ENCODE assay signal across 8 cellular contexts in the genomic region with DNA sequence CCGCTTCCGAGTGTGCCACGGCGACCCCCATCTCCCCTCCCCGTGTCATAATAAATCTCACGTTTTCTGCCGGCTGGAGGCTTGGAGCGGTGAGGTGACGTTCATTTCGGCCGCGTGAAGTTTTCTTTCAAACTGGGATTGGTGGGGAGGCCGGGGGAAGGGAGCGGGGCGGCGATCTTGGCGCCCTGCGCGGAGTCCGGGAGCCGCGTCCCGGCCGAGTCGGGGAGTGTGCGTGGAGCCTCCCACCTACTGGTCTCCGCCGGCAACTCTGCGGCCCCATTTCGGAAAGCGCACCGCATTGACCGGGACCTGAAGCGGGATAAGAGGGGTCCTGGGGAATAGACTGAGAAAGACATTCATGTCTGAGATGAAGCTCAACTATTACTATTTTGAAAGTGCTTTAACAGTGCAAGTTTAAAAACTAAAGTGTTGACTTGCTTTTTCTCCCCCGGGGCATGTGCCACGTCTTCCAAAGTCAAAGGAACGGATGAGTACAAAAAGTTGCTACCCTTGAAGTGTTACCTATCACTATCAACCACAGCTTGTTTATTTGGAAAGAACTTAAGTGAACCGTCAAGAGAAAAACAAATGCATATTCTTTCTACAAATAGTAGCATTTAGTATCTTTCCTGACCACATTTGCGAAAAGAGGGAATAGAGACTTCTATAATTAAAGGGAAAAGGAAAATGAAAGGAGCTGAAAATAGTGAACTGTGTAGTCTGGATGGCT. TPM values are rescaled to one million over a fixed set of nuclear protein-coding genes. Genes with fewer than 3 reads are reported as not detected.
DNase-seq lines count a peak whose midpoint lies in the region; ATAC-seq and TF ChIP-seq lines count a peak whose summit lies in the region.

No MANE protein-coding gene starts in this region.

- dilution Hi-C loops in IMR-90 (cut with HindIII; ENCODE audit: low sequenced_read_pairs, unreplicated experiment): no loop called here

- BruUV-seq in IMR-90 (replicated peaks; lab: Mats Ljungman, UMichigan): no TSS peak

- H3K9ac ChIP-seq in IMR-90 (ENCODE audit: low read depth, low read length): peak overlapping the region; percentile 79

- peak overlapping the region; percentile 99 for H3K4me2 ChIP-seq in IMR-90 (ENCODE audit: low read depth, low read length)

- peak overlapping the region; percentile 60 for H3K4ac ChIP-seq in IMR-90 (ENCODE audit: low read depth, low read length)

- H4K8ac ChIP-seq in IMR-90 (ENCODE audit: low read depth in 2 of 2, low read length in 2 of 2): peak overlapping the region; percentile 20 to 86

- peak overlapping the region; percentile 97 for H2AFZ ChIP-seq in IMR-90 (replicated peaks; ENCODE audit: low read length, poor library complexity)

- intact Hi-C loops in IMR-90 (cut with micrococcal nuclease): loop anchor here (2.0 to 5.0 kb wide), 5 partner anchors 87 to 309 kb away; no protein-coding TSS in a partner anchor
- intact Hi-C loops in dorsolateral prefrontal cortex (cut with DNase I): loop anchor here (2.0 to 5.0 kb wide), 4 partner anchors 375 to 465 kb away; no protein-coding TSS in a partner anchor
- intact Hi-C loops in lower leg skin (cut with DNase I; ENCODE audit: low total_unique reads): loop anchor here (10.0 kb wide), 1 partner anchor 467 kb away; no protein-coding TSS in a partner anchor

- peak overlapping the region; percentile 82; the same call in 1 of the 2 replicates for H3K18ac ChIP-seq in IMR-90 (ENCODE audit: low read depth, low read length)

- CTCF ChIA-PET in IMR-90 (lab: Yijun Ruan, JAX): interaction anchor here (1.0 to 1.5 kb wide), 2 partner anchors 37 to 375 kb away, joined by 4 to 6 read pairs; no protein-coding TSS in a partner anchor

- peak overlapping the region; percentile 82 for H3K56ac ChIP-seq in IMR-90 (ENCODE audit: extremely low read depth, insufficient read depth, low read length)

- no peaks in the 10 kb centered on the region for H3K4me1 ChIP-seq in IMR-90 (ENCODE audit: control insufficient read depth, insufficient read depth, low read length)

- no peaks in the 10 kb centered on the region for H3K9me3 ChIP-seq in IMR-90 (ENCODE audit: control insufficient read depth, insufficient read depth, low read length)

- H3K23ac ChIP-seq in IMR-90 (ENCODE audit: low read depth, low read length): peak overlapping the region; percentile 94; the same call in 1 of the 2 replicates

- TF ChIP-seq RAD21 in IMR-90 (IDR thresholded peaks at IDR 0.05; ENCODE audit: low read length): peak; percentile 60

- H3K9me1 ChIP-seq in IMR-90 (ENCODE audit: insufficient read depth, low read length): no peaks in the 10 kb centered on the region

- H4K5ac ChIP-seq in IMR-90 (ENCODE audit: low read depth, low read length): peak overlapping the region; percentile 19; the same call in 1 of the 2 replicates

- H2AK5ac ChIP-seq in IMR-90 (ENCODE audit: low read depth, low read length): no peak overlapping the region

- peak overlapping the region; percentile 85 for H2BK5ac ChIP-seq in IMR-90 (ENCODE audit: low read depth, low read length, poor library complexity, severe bottlenecking)

- H2BK15ac ChIP-seq in IMR-90 (ENCODE audit: low read depth, low read length): no peak overlapping the region; the same call in 2 of the 3 replicates

- H4K20me1 ChIP-seq in IMR-90 (ENCODE audit: insufficient read depth, low read length): no peaks in the 10 kb centered on the region

- no peaks in the 10 kb centered on the region for H3K36me3 ChIP-seq in IMR-90 (ENCODE audit: control insufficient read depth, insufficient read depth, low read length)

- in situ Hi-C loops in IMR-90 (cut with MboI; ENCODE audit: low sequenced_read_pairs): loop anchor here (10.0 kb wide), 2 partner anchors 377 to 467 kb away; no protein-coding TSS in a partner anchor

- H2BK20ac ChIP-seq in IMR-90 (ENCODE audit: low read depth, low read length): peak overlapping the region; percentile 56; the same call in 1 of the 2 replicates

- H3K27me3 ChIP-seq in IMR-90 (ENCODE audit: control insufficient read depth, insufficient read depth, low read length): no peaks in the 10 kb centered on the region
- no peaks in the 10 kb centered on the region for H3K27me3 ChIP-seq in dorsolateral prefrontal cortex

- peak overlapping the region; percentile 63; the same call in 1 of the 2 replicates for H4K91ac ChIP-seq in IMR-90 (ENCODE audit: insufficient read depth, low read depth, low read length)

- DNase-seq in NCI-H1694 treated with DMSO at 0.1 percent for 48 hours (lab: John Stamatoyannopoulos, UW) (peak; percentile 39), NCI-H1694 (lab: John Stamatoyannopoulos, UW) (no peak), IMR-90 (peak; percentile 77), T-helper 2 cell (peak in 3 of 5 experiments; percentile 33 to 71 (median 42)), dorsolateral prefrontal cortex (peak; percentile 50 to 77 (median 58)), lower leg skin (ENCODE audit: low spot score in 2 of 2) (peak; percentile 42 to 91)
- DNase-seq in stimulated activated CD8-positive, alpha-beta memory T cell treated with anti-CD3 and anti-CD28 coated beads, Interleukin-15, amount 100 ng/mL, for 48 hours (ENCODE audit: low read depth in 2 of 2): peak; percentile 20 to 23

- H3K27ac ChIP-seq in IMR-90 (ENCODE audit: insufficient read depth, low read length) (peak overlapping the region; percentile 38), dorsolateral prefrontal cortex (peak overlapping the region; percentile 44 to 98 (median 92))

- peak overlapping the region; percentile 54 for H2BK120ac ChIP-seq in IMR-90 (ENCODE audit: low read depth, low read length)

- H2AK9ac ChIP-seq in IMR-90 (replicated peaks; ENCODE audit: low read depth, low read length, poor library complexity): peak overlapping the region; percentile 90

- POLR2A ChIA-PET in IMR-90 (lab: Charles Lee; ENCODE audit: unreplicated experiment): interaction anchor here (0.8 kb wide), 1 partner anchor 310 kb away, joined by 3 read pairs; no protein-coding TSS in a partner anchor

- TF ChIP-seq CTCF in IMR-90 (conservative IDR thresholded peaks at IDR 0.05; ENCODE audit: low read depth, low read length) (peak; percentile 49), dorsolateral prefrontal cortex (IDR thresholded peaks at IDR 0.05 in 54 of 56, conservative IDR thresholded peaks at IDR 0.05 in 2 of 56; ENCODE audit: low read depth in 1 of 56, partially characterized antibody in 56 of 56) (peak in 53 of 56 donors; percentile 9 to 74 (median 55)), lower leg skin (IDR thresholded peaks at IDR 0.05) (no peak)

- no CpG with 5 or more reads among the region's 39 CpGs for WGBS in IMR-90 (ENCODE audit: extremely low coverage in 2 of 2, insufficient read length in 1 of 2), 2 experiments
- WGBS in lower leg skin, 2 donors: 0 to 1% methylated on average over 35 of the region's 39 CpGs

- peak; percentile 26 for ATAC-seq in GM21529 (IDR thresholded peaks at IDR 0.05; ENCODE audit: unreplicated experiment)
- ATAC-seq in IMR-90 (ENCODE audit: low read depth): peak; percentile 75

- TF ChIP-seq POLR2A in IMR-90 (IDR thresholded peaks at IDR 0.05; ENCODE audit: low read depth, low read length) (peak; percentile 37; the same call in 1 of the 2 replicates), lower leg skin (IDR thresholded peaks at IDR 0.05) (no peak)

- H3K4me3 ChIP-seq in IMR-90 (ENCODE audit: insufficient read depth, low read depth, low read length) (peak overlapping the region; percentile 73), dorsolateral prefrontal cortex (peak overlapping the region; percentile 58 to 96 (median 82)), lower leg skin (ENCODE audit: low read depth, poor library complexity, severe bottlenecking) (peak overlapping the region; percentile 58)

- H3K79me1 ChIP-seq in IMR-90 (ENCODE audit: low read depth in 1 of 2, low read length in 2 of 2): peaks cover 8 to 9% of the 10 kb centered on the region in 2 experiments

- peak overlapping the region; percentile 23 for H3K14ac ChIP-seq in IMR-90 (replicated peaks; ENCODE audit: low read depth, low read length)

TF ChIP-seq in IMR-90, 13 proteins besides CTCF, POLR2A, EP300 and RAD21:
- TF ChIP-seq, protein P1, sequence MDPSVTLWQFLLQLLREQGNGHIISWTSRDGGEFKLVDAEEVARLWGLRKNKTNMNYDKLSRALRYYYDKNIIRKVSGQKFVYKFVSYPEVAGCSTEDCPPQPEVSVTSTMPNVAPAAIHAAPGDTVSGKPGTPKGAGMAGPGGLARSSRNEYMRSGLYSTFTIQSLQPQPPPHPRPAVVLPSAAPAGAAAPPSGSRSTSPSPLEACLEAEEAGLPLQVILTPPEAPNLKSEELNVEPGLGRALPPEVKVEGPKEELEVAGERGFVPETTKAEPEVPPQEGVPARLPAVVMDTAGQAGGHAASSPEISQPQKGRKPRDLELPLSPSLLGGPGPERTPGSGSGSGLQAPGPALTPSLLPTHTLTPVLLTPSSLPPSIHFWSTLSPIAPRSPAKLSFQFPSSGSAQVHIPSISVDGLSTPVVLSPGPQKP (IDR thresholded peaks at IDR 0.05; ENCODE audit: borderline replicate concordance, low read depth, low read length): no peak
- peak; percentile 3; the same call in 1 of the 2 replicates for TF ChIP-seq MAZ (IDR thresholded peaks at IDR 0.05; ENCODE audit: borderline replicate concordance, low read depth, low read length)
- TF ChIP-seq SMC3 (IDR thresholded peaks at IDR 0.05; ENCODE audit: low read depth, low read length): peak; percentile 37
- 0 out of 2 replicates have a peak, but pooled peaks have one; percentile 2 for TF ChIP-seq BHLHE40 (IDR thresholded peaks at IDR 0.05; ENCODE audit: low read depth, low read length)

RNA-seq across cellular contexts. Expression of gene IKZF2, which starts 0.8 kb away (rescaled TPM):
- total RNA-seq in IMR-90 (2012; rRNA removed) (19.4 and 25.5 TPM in 2 replicates), dorsolateral prefrontal cortex (10 to 100 TPM in 117 of 120 experiments, 1 to 10 TPM in 3; 9.0 to 49.6 (median 21.1) TPM), lower leg skin (10 to 100 TPM; 37.4 to 69.3 (median 42.7) TPM)
- 2.1 TPM in 2 replicates for polyA plus RNA-seq in IMR-90 (2012; rRNA removed)
- 0.44 and 0.75 TPM in 2 replicates for polyA plus RNA-seq in IMR-90 (2012; cell fraction: cytosol; rRNA removed)
- 1.5 and 7.5 TPM in 2 replicates for polyA plus RNA-seq in IMR-90 (2012; cell fraction: nucleus; rRNA removed; ENCODE audit: low replicate concordance)

Comparison
In these comparisons a context has a peak if more than half of its experiments do, and no peak if none do; other contexts are left out.
1. CTCF ChIP-seq: peak in IMR-90 (single experiment) and dorsolateral prefrontal cortex (53 of 56); none in lower leg skin (0 of 3).
2. Peak in every context shown above with its lines, with median percentiles within 50 percentile points of each other: H3K4me3 ChIP-seq.